Comparison of ENCODE assay signal across 1 cellular context in the genomic region with DNA sequence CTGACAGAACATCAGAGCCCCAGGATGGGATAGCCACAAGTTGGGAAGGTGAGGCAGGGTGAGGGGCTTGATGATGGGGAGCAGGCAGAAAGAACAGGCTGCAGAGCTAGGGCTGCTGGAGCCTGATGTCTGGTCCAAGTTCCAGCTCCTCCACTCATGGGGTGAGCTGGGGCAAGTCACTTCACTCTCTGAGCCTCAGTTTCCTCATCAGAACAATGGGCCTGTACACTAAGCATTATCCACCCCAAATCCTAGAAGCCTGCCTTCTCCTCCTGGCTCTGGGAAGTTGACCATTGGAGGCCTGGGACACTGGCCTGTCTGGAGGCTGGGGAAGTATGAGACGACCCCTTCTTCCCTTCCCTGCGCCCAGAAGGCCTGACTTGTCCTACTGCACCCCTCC.
TF ChIP-seq lines count a peak whose summit lies in the region.

No MANE protein-coding gene starts in this region.

TF ChIP-seq in IMR-90, 13 proteins besides CTCF, POLR2A, EP300 and RAD21:
- TF ChIP-seq BHLHE40 (IDR thresholded peaks at IDR 0.05; ENCODE audit: low read depth, low read length) = no peak
- TF ChIP-seq, protein P1, sequence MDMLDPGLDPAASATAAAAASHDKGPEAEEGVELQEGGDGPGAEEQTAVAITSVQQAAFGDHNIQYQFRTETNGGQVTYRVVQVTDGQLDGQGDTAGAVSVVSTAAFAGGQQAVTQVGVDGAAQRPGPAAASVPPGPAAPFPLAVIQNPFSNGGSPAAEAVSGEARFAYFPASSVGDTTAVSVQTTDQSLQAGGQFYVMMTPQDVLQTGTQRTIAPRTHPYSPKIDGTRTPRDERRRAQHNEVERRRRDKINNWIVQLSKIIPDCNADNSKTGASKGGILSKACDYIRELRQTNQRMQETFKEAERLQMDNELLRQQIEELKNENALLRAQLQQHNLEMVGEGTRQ (IDR thresholded peaks at IDR 0.05; ENCODE audit: low read depth, low read length) = no peak
